ENCODE assay signal across 9 cellular contexts in genomic region chr22:49979587-49980264, GRCh38. TPM values are rescaled to one million over a fixed set of nuclear protein-coding genes. Genes with fewer than 3 reads are reported as not detected.
DNase-seq lines count a peak whose midpoint lies in the region; ATAC-seq and TF ChIP-seq lines count a peak whose summit lies in the region.
"Had no signal": no experiment of that assay in that cellular context is flagged by ENCODE, and none has a peak within 500 bp of the region (broad histone marks: within the 10 kb centered on the region; RNA-seq: fewer than 3 reads in every experiment).

No MANE protein-coding gene starts in this region.

- ATAC-seq in GM19023 (IDR thresholded peaks at IDR 0.05; ENCODE audit: unreplicated experiment) (no peak), HG03520 (IDR thresholded peaks at IDR 0.05; ENCODE audit: unreplicated experiment) (no peak)

- H3K27me3 ChIP-seq in adipocyte (replicated peaks; ENCODE audit: control insufficient read depth, insufficient read depth, low read length) = peaks cover 15% of the 10 kb centered on the region

- TF ChIP-seq CTCF in lower leg skin (IDR thresholded peaks at IDR 0.05) = peak in 1 of 3 donors; percentile 11

- no peak for TF ChIP-seq POLR2A in lower leg skin (IDR thresholded peaks at IDR 0.05)

- H3K4me3 ChIP-seq in adipocyte (ENCODE audit: low read length) (no peak overlapping the region), lower leg skin (ENCODE audit: low read depth, poor library complexity, severe bottlenecking) (no peak overlapping the region)

- intact Hi-C loops in lower leg skin (cut with DNase I; ENCODE audit: low total_unique reads) = no loop called here

- H3K9ac ChIP-seq in adipocyte (ENCODE audit: low read length) = no peak overlapping the region

- 52 to 53% methylated on average over 7 of the region's 7 CpGs for WGBS in lower leg skin, 2 donors

- no peaks in the 10 kb centered on the region for H3K36me3 ChIP-seq in adipocyte (ENCODE audit: control insufficient read depth, insufficient read depth, low read length, severe bottlenecking)

- DNase-seq in activated CD4-positive, alpha-beta T cell treated with anti-CD3 and anti-CD28 coated beads for 48 hours = peak; percentile 74
- DNase-seq in activated CD4-positive, alpha-beta T cell treated with anti-CD3 and anti-CD28 coated beads, Interleukin-2, amount 50 U/mL, for 1 hour = no peak
- DNase-seq in NCI-H1694 treated with DMSO at 0.1 percent for 48 hours (lab: John Stamatoyannopoulos, UW) = peak; percentile 14
- peak; percentile 57 for DNase-seq in adipocyte (ENCODE audit: low read depth)
- DNase-seq in lower leg skin (ENCODE audit: low spot score in 2 of 2) = peak; percentile 12 to 50
- DNase-seq in NCI-H2029 (lab: John Stamatoyannopoulos, UW) = no peak
- DNase-seq: activated naive CD8-positive, alpha-beta T cell treated with anti-CD3 and anti-CD28 coated beads, Interleukin-2, amount 10 ng/mL, durations not matched to agents 7 days and 5 days had no signal

- peaks cover 10% of the 10 kb centered on the region for H3K9me3 ChIP-seq in adipocyte (ENCODE audit: control insufficient read depth, low read length)

- peaks cover 4% of the 10 kb centered on the region for H3K4me1 ChIP-seq in adipocyte (ENCODE audit: control insufficient read depth, insufficient read depth, low read length)

RNA-seq across cellular contexts. Expression of gene PIM3, which starts 19.2 kb away (rescaled TPM):
- 100 to 1,000 TPM; 149 to 181 (median 163) TPM for total RNA-seq in lower leg skin

RNA-seq across cellular contexts. Expression of gene IL17REL, which starts 32.8 kb away (rescaled TPM):
- not detected for total RNA-seq in lower leg skin
- total RNA-seq: activated naive CD8-positive, alpha-beta T cell treated with anti-CD3 and anti-CD28 coated beads, Interleukin-2, amount 10 ng/mL, durations not matched to agents 7 days and 5 days had no signal

Comparison
In these comparisons a context has a peak if more than half of its experiments do, and no peak if none do; other contexts are left out.
1. DNase-seq: peak in activated CD4-positive, alpha-beta T cell treated with anti-CD3 and anti-CD28 coated beads for 48 hours (single experiment), NCI-H1694 treated with DMSO at 0.1 percent for 48 hours (single experiment), adipocyte (single experiment) and lower leg skin (2 of 2); none in activated CD4-positive, alpha-beta T cell treated with anti-CD3 and anti-CD28 coated beads, Interleukin-2, amount 50 U/mL, for 1 hour (single experiment) and NCI-H2029 (single experiment).